Comparison of ENCODE assay signal across 17 cellular contexts in the genomic region with DNA sequence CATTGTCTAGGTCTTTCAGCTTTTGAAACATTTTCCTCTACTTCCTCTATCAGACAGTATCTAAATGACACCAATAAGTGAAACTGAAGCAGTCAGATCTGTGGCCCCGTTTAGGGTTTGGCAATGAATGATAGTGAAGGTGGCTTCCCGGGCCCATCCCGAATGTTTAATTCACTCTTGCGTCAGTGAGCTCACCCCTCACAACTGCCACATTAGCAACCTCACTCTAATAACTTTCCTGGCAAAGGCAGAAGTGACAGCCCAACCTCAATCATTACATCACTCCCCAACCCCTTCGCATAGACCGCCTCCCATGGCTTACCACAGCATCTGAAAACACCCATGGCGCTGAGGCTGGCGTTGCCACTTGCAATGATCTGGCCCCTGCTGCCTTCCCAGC.
A peak's percentile ranks its signal among the peaks of the same experiment; 100 is the strongest.
DNase-seq lines count a peak whose midpoint lies in the region; ATAC-seq lines count a peak whose summit lies in the region.
"Had no signal": no experiment of that assay in that cellular context is flagged by ENCODE, and none has a peak within 500 bp of the region (broad histone marks: within the 10 kb centered on the region; RNA-seq: fewer than 3 reads in every experiment).

No MANE protein-coding gene starts in this region.

- H2BK5ac ChIP-seq in trophoblast cell (ENCODE audit: low read depth, low read length, poor library complexity) = no peak overlapping the region

- no CpG with 5 or more reads among the region's 8 CpGs for WGBS in trophoblast cell (ENCODE audit: extremely low coverage, insufficient coverage, insufficient read length)

- H2AK5ac ChIP-seq in trophoblast cell (ENCODE audit: low read length) = no peak overlapping the region

- no peaks in the 10 kb centered on the region for H3K36me3 ChIP-seq in trophoblast cell (ENCODE audit: control insufficient read depth in 1 of 2, insufficient read depth in 2 of 2, low read length in 2 of 2)
- H3K36me3 ChIP-seq: HAP-1, heart left ventricle had no signal

- ATAC-seq in GM18499 (IDR thresholded peaks at IDR 0.05; ENCODE audit: insufficient read depth, unreplicated experiment) = peak; percentile 74
- peak; percentile 68 for ATAC-seq in HG02852 (IDR thresholded peaks at IDR 0.05; ENCODE audit: unreplicated experiment)
- ATAC-seq in GM21381 (IDR thresholded peaks at IDR 0.05; ENCODE audit: unreplicated experiment) = no peak
- ATAC-seq: esophagus mucosa, mucosa of descending colon had no signal

- no peak overlapping the region for H2AFZ ChIP-seq in trophoblast cell (ENCODE audit: insufficient read depth, low read length, poor library complexity)

- H3K9ac ChIP-seq in trophoblast cell (ENCODE audit: low read length) = no peak overlapping the region

- no peak overlapping the region for H3K27ac ChIP-seq in trophoblast cell (ENCODE audit: low read depth, low read length)
- H3K27ac ChIP-seq: heart left ventricle had no signal

- no peaks in the 10 kb centered on the region for H3K27me3 ChIP-seq in trophoblast cell (ENCODE audit: insufficient read depth, low read length)
- H3K27me3 ChIP-seq: heart left ventricle had no signal

- no peak overlapping the region for H4K91ac ChIP-seq in trophoblast cell (ENCODE audit: low read depth, low read length)

- peaks cover 2% of the 10 kb centered on the region for H3K9me3 ChIP-seq in trophoblast cell (ENCODE audit: insufficient read depth, low read depth, low read length)
- H3K9me3 ChIP-seq: HAP-1, heart left ventricle, mucosa of descending colon had no signal

- H4K12ac ChIP-seq in trophoblast cell (ENCODE audit: low read depth, low read length) = no peak overlapping the region

- no peak overlapping the region for H3K14ac ChIP-seq in trophoblast cell (ENCODE audit: low read length)

- DNase-seq in SKM-1 (lab: John Stamatoyannopoulos, UW; ENCODE audit: unreplicated experiment) (peak; percentile 62), trophoblast cell (no peak), NCI-H2107 treated with DMSO at 0.1 percent for 48 hours (lab: John Stamatoyannopoulos, UW; ENCODE audit: unreplicated experiment) (no peak)
- DNase-seq in stimulated activated CD4-positive, alpha-beta T cell treated with anti-CD3 and anti-CD28 coated beads, Interleukin-2, amount 100 ng/mL, for 24 hours = no peak
- DNase-seq: activated effector memory CD4-positive, alpha-beta T cell treated with anti-CD3 and anti-CD28 coated beads, Interleukin-2, amount 50 U/mL, for 16 hours; CD4-positive, alpha-beta memory T cell; heart left ventricle; Karpas-422; mucosa of descending colon; NCI-H187; NCI-H526 treated with DMSO at 0.1 percent for 48 hours; T-helper 9 cell had no signal

- H3K79me2 ChIP-seq in trophoblast cell (ENCODE audit: control insufficient read depth, insufficient read depth, low read length, poor library complexity) = no peaks in the 10 kb centered on the region

- H3K4me1 ChIP-seq in trophoblast cell (ENCODE audit: control insufficient read depth in 1 of 2, insufficient read depth in 2 of 2, low read length in 2 of 2) = no peaks in the 10 kb centered on the region

- no peak overlapping the region for H3K23ac ChIP-seq in trophoblast cell (ENCODE audit: low read length)

- no peak overlapping the region for H2BK120ac ChIP-seq in trophoblast cell (ENCODE audit: insufficient read depth, low read length, poor library complexity)

- H3K4ac ChIP-seq in trophoblast cell (ENCODE audit: low read depth, low read length) = no peak overlapping the region

- no peak overlapping the region for H3K4me2 ChIP-seq in trophoblast cell (ENCODE audit: low read length)

- H4K8ac ChIP-seq in trophoblast cell (ENCODE audit: low read depth, low read length) = no peak overlapping the region

- H2BK12ac ChIP-seq in trophoblast cell (ENCODE audit: low read length) = no peak overlapping the region

- peak overlapping the region; percentile 18 for H3K4me3 ChIP-seq in trophoblast cell (ENCODE audit: low read depth, low read length)
- H3K4me3 ChIP-seq: HAP-1, heart left ventricle, mucosa of descending colon had no signal

- no peak overlapping the region for H3K18ac ChIP-seq in trophoblast cell (ENCODE audit: low read length)

- no peaks in the 10 kb centered on the region for H3K79me1 ChIP-seq in trophoblast cell (ENCODE audit: low read length)
